ENCODE assay signal across 18 cellular contexts in the genomic region with DNA sequence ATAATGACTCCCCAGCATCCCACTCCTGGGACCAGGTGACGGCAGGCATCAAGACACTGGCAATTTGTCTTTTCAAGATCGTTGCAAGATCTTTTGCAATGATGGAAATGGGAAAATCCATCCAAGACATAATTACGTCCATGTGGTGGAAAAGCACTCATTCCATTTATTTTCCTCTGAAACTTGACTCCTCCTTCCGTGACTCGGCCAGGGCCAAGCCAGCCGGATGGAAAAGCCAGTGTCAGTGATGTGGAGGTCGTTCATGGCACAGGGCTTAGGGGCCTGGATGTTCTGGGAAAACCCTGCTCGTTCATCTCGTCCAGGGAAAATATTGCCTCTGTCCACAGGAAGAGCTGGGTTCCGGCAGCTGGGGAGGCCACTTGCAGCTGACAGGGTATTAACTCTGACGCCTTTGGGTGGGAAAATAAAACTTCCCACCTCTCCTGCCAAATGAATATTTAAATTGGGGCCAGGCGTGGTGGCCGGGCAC. TPM values are rescaled to one million over a fixed set of nuclear protein-coding genes. Genes with fewer than 3 reads are reported as not detected.
DNase-seq lines count a peak whose midpoint lies in the region; ATAC-seq and TF ChIP-seq lines count a peak whose summit lies in the region.
"Had no signal": no experiment of that assay in that cellular context is flagged by ENCODE, and none has a peak within 500 bp of the region (broad histone marks: within the 10 kb centered on the region; RNA-seq: fewer than 3 reads in every experiment).

No MANE protein-coding gene starts in this region.

- no peak for TF ChIP-seq CTCF in gastroesophageal sphincter (IDR thresholded peaks at IDR 0.05)
- no peak for TF ChIP-seq CTCF in gastrocnemius medialis (IDR thresholded peaks at IDR 0.05 in 4 of 5, conservative IDR thresholded peaks at IDR 0.05 in 1 of 5)

- no peaks in the 10 kb centered on the region for H3K36me3 Mint-ChIP-seq in T-helper 2 cell treated with Interferon-gamma antibody and Interleukin-4, amounts not matched to agents 5 μg/mL and 100 μg/mL, for 36 hours (ENCODE audit: low read depth)
- H3K36me3 Mint-ChIP-seq: natural killer cell treated with Interleukin-12 subunit alpha and Interleukin-12 subunit beta and Interleukin-15 and Interleukin-18, amount 100 ng/mL, for 72 hours; stimulated activated effector memory CD8-positive, alpha-beta T cell treated with anti-CD3 and anti-CD28 coated beads, Interleukin-12 subunit alpha, Interleukin-12 subunit beta, amount 100 ng/mL, for 72 hours had no signal

- in situ Hi-C loops in gastrocnemius medialis (cut with MboI; ENCODE audit: low sequenced_read_pairs in 4 of 4), result loop anchor here in 1 of 4 donors (25.0 kb wide), 1 partner anchor 390 kb away; no protein-coding TSS in a partner anchor

- no peaks in the 10 kb centered on the region for H3K9me3 Mint-ChIP-seq in T-helper 2 cell treated with Interferon-gamma antibody and Interleukin-4, amounts not matched to agents 5 μg/mL and 100 μg/mL, for 36 hours
- H3K9me3 Mint-ChIP-seq: natural killer cell treated with Interleukin-12 subunit alpha and Interleukin-12 subunit beta and Interleukin-15 and Interleukin-18, amount 100 ng/mL, for 72 hours; stimulated activated effector memory CD8-positive, alpha-beta T cell treated with anti-CD3 and anti-CD28 coated beads, Interleukin-12 subunit alpha, Interleukin-12 subunit beta, amount 100 ng/mL, for 72 hours had no signal

- H3K9me3 ChIP-seq in adipocyte (ENCODE audit: control insufficient read depth, low read length), result no peaks in the 10 kb centered on the region
- no peaks in the 10 kb centered on the region for H3K9me3 ChIP-seq in gastroesophageal sphincter
- H3K9me3 ChIP-seq in gastrocnemius medialis, result no peaks in the 10 kb centered on the region
- H3K9me3 ChIP-seq: body of pancreas had no signal

- peaks cover 49% of the 10 kb centered on the region for H3K4me1 ChIP-seq in adipocyte (ENCODE audit: control insufficient read depth, insufficient read depth, low read length)
- peaks cover 0 to 50% (median 24%) of the 10 kb centered on the region in 3 donors for H3K4me1 ChIP-seq in gastroesophageal sphincter
- peaks cover 48 to 53% of the 10 kb centered on the region in 2 donors for H3K4me1 ChIP-seq in gastrocnemius medialis

- no peaks in the 10 kb centered on the region for H3K27me3 Mint-ChIP-seq in T-helper 2 cell treated with Interferon-gamma antibody and Interleukin-4, amounts not matched to agents 5 μg/mL and 100 μg/mL, for 36 hours (ENCODE audit: low read depth)

- H3K36me3 ChIP-seq in adipocyte (ENCODE audit: control insufficient read depth, insufficient read depth, low read length, severe bottlenecking) (no peaks in the 10 kb centered on the region), gastroesophageal sphincter (no peaks in the 10 kb centered on the region), gastrocnemius medialis (no peaks in the 10 kb centered on the region)

- no peak for TF ChIP-seq EP300 in gastroesophageal sphincter (IDR thresholded peaks at IDR 0.05)

- peak; percentile 79 for DNase-seq in AG20443 (ENCODE audit: low spot score)
- DNase-seq in adipocyte (ENCODE audit: low read depth), result peak; percentile 85
- DNase-seq in gastrocnemius medialis, result no peak
- DNase-seq in amniotic stem cell (lab: John Stamatoyannopoulos, UW), result no peak
- DNase-seq in iPS-NIHi11 (ENCODE audit: low spot score), result no peak
- DNase-seq in occipital lobe (lab: John Stamatoyannopoulos, UW), result no peak
- no peak for DNase-seq in T-helper 2 cell treated with Interferon-gamma antibody and Interleukin-4, amounts not matched to agents 5 μg/mL and 100 μg/mL, for 36 hours (ENCODE audit: low spot score)
- DNase-seq: activated gamma-delta T cell treated with Interleukin-2 at 50 U/mL for 16 hours, AML-193, body of pancreas, DMS 273 treated with DMSO at 0.1 percent for 48 hours, left colon, NCI-H187, NCI-H526, PC-3 had no signal

- intact Hi-C loops in gastrocnemius medialis (cut with DNase I; ENCODE audit: low total_unique reads), result no loop called here

- no peak overlapping the region for H3K4me3 ChIP-seq in adipocyte (ENCODE audit: low read length)
- H3K4me3 ChIP-seq in gastroesophageal sphincter, result no peak overlapping the region
- H3K4me3 ChIP-seq in gastrocnemius medialis, result no peak overlapping the region
- H3K4me3 ChIP-seq: body of pancreas had no signal

- H3K27ac Mint-ChIP-seq in T-helper 2 cell treated with Interferon-gamma antibody and Interleukin-4, amounts not matched to agents 5 μg/mL and 100 μg/mL, for 36 hours, result no peak overlapping the region
- H3K27ac Mint-ChIP-seq: natural killer cell treated with Interleukin-12 subunit alpha and Interleukin-12 subunit beta and Interleukin-15 and Interleukin-18, amount 100 ng/mL, for 72 hours; stimulated activated effector memory CD8-positive, alpha-beta T cell treated with anti-CD3 and anti-CD28 coated beads, Interleukin-12 subunit alpha, Interleukin-12 subunit beta, amount 100 ng/mL, for 72 hours had no signal

- ATAC-seq in gastroesophageal sphincter (peak; percentile 72), gastrocnemius medialis (no peak)
- ATAC-seq: body of pancreas; left colon; natural killer cell treated with Interleukin-12 subunit alpha and Interleukin-12 subunit beta and Interleukin-15 and Interleukin-18, amount 100 ng/mL, for 72 hours; PC-3; stimulated activated effector memory CD8-positive, alpha-beta T cell treated with anti-CD3 and anti-CD28 coated beads, Interleukin-12 subunit alpha, Interleukin-12 subunit beta, amount 100 ng/mL, for 72 hours had no signal

- H3K4me1 Mint-ChIP-seq in T-helper 2 cell treated with Interferon-gamma antibody and Interleukin-4, amounts not matched to agents 5 μg/mL and 100 μg/mL, for 36 hours (ENCODE audit: low read depth), result no peaks in the 10 kb centered on the region
- H3K4me1 Mint-ChIP-seq: stimulated activated effector memory CD8-positive, alpha-beta T cell treated with anti-CD3 and anti-CD28 coated beads, Interleukin-12 subunit alpha, Interleukin-12 subunit beta, amount 100 ng/mL, for 72 hours had no signal

- 27 to 53% methylated on average over 2 to 6 of the region's 13 CpGs for WGBS in gastroesophageal sphincter (ENCODE audit: low coverage in 1 of 2), 2 donors

- TF ChIP-seq POLR2A in gastroesophageal sphincter (IDR thresholded peaks at IDR 0.05), result no peak
- no peak for TF ChIP-seq POLR2A in gastrocnemius medialis (IDR thresholded peaks at IDR 0.05)

- H3K27ac ChIP-seq in gastroesophageal sphincter (peak overlapping the region in 3 of 4 donors; percentile 56 to 68 (median 67)), gastrocnemius medialis (peak overlapping the region in 3 of 4 donors; percentile 28 to 94 (median 91))

- H3K4me3 Mint-ChIP-seq in T-helper 2 cell treated with Interferon-gamma antibody and Interleukin-4, amounts not matched to agents 5 μg/mL and 100 μg/mL, for 36 hours, result no peak overlapping the region
- H3K4me3 Mint-ChIP-seq: natural killer cell treated with Interleukin-12 subunit alpha and Interleukin-12 subunit beta and Interleukin-15 and Interleukin-18, amount 100 ng/mL, for 72 hours; stimulated activated effector memory CD8-positive, alpha-beta T cell treated with anti-CD3 and anti-CD28 coated beads, Interleukin-12 subunit alpha, Interleukin-12 subunit beta, amount 100 ng/mL, for 72 hours had no signal

- no peak overlapping the region for H3K9ac ChIP-seq in adipocyte (ENCODE audit: low read length)

- H3K27me3 ChIP-seq in adipocyte (replicated peaks; ENCODE audit: control insufficient read depth, insufficient read depth, low read length), result no peaks in the 10 kb centered on the region
- no peaks in the 10 kb centered on the region for H3K27me3 ChIP-seq in gastroesophageal sphincter
- no peaks in the 10 kb centered on the region for H3K27me3 ChIP-seq in gastrocnemius medialis
- H3K27me3 ChIP-seq: body of pancreas had no signal

RNA-seq across cellular contexts. Expression of gene C1orf198, which starts 46.2 kb away (rescaled TPM):
- total RNA-seq in gastroesophageal sphincter (100 to 1,000 TPM; 115 to 219 (median 172) TPM), gastrocnemius medialis (100 to 1,000 TPM; 281 to 590 (median 339) TPM), occipital lobe (14.5 TPM)

Comparison
In these comparisons a context has a peak if more than half of its experiments do, and no peak if none do; other contexts are left out.
1. DNase-seq: peak in AG20443 (single experiment) and adipocyte (single experiment); none in gastrocnemius medialis (0 of 2), amniotic stem cell (single experiment), iPS-NIHi11 (single experiment), occipital lobe (single experiment) and T-helper 2 cell treated with Interferon-gamma antibody and Interleukin-4, amounts not matched to agents 5 μg/mL and 100 μg/mL, for 36 hours (single experiment).